Comparison of ENCODE assay signal across 1 cellular context in genomic region chr19:17796838-17797168, GRCh38.
TF ChIP-seq lines count a peak whose summit lies in the region.

No MANE protein-coding gene starts in this region.

TF ChIP-seq in H1, 55 proteins besides CTCF, POLR2A, EP300 and RAD21:
- TF ChIP-seq BACH1 (IDR thresholded peaks at IDR 0.05; ENCODE audit: low read length) (no peak), KDM1A (IDR thresholded peaks at IDR 0.05; ENCODE audit: borderline replicate concordance, low read length) (peak; percentile 91)
